Comparison of ENCODE assay signal across 20 cellular contexts in genomic region chr22:45867906-45868555, GRCh38.
DNase-seq lines count a peak whose midpoint lies in the region; ATAC-seq and TF ChIP-seq lines count a peak whose summit lies in the region.
"Had no signal": no experiment of that assay in that cellular context is flagged by ENCODE, and none has a peak within 500 bp of the region (broad histone marks: within the 10 kb centered on the region; RNA-seq: fewer than 3 reads in every experiment).

No MANE protein-coding gene starts in this region.

- H3K27me3 ChIP-seq in NT2/D1 (ENCODE audit: insufficient read depth, insufficient read length) (peaks cover 59% of the 10 kb centered on the region), hepatocyte (peaks cover 54% of the 10 kb centered on the region)

- H4K20me1 ChIP-seq in hepatocyte (ENCODE audit: insufficient read depth, poor library complexity, severe bottlenecking): no peaks in the 10 kb centered on the region

- no peaks in the 10 kb centered on the region for H3K79me2 ChIP-seq in hepatocyte

- peaks cover 11% of the 10 kb centered on the region for H3K36me3 Mint-ChIP-seq in nephron (ENCODE audit: low read depth)

- peaks cover 14% of the 10 kb centered on the region for H3K4me1 Mint-ChIP-seq in nephron

- peak overlapping the region; percentile 92 for H3K4me2 ChIP-seq in hepatocyte
- H3K4me2 ChIP-seq: BLaER1, KMS-11 had no signal

- peak; percentile 4 for DNase-seq in GM03348 (ENCODE audit: low spot score)
- no peak for DNase-seq in NT2/D1 (ENCODE audit: low read depth, low spot score)
- DNase-seq in hepatocyte (ENCODE audit: low spot score): no peak
- no peak for DNase-seq in substantia nigra (lab: John Stamatoyannopoulos, UW)
- no peak for DNase-seq in NCI-H1105 (lab: John Stamatoyannopoulos, UW)
- DNase-seq in HK-2 (ENCODE audit: unreplicated experiment): no peak
- DNase-seq: activated CD4-positive, alpha-beta T cell treated with anti-CD3 and anti-CD28 coated beads, Interleukin-2, amount 50 U/mL, for 48 hours; activated gamma-delta T cell; Caco-2; dermis blood vessel endothelial cell; NCI-H187; NCI-H748 treated with DMSO at 0.1 percent for 48 hours; stimulated activated CD4-positive, alpha-beta T cell treated with anti-CD3 and anti-CD28 coated beads, Interleukin-15, amount 100 ng/mL, for 24 hours; WERI-Rb-1 had no signal

- peaks cover 5% of the 10 kb centered on the region for H3K4me1 ChIP-seq in NT2/D1 (ENCODE audit: insufficient read depth, insufficient read length)
- peaks cover 19% of the 10 kb centered on the region for H3K4me1 ChIP-seq in hepatocyte (ENCODE audit: insufficient read depth)
- H3K4me1 ChIP-seq: Caco-2, HAP-1 had no signal

- H3K27ac ChIP-seq in hepatocyte (no peak overlapping the region), substantia nigra (ENCODE audit: low read depth, low read length, poor library complexity, severe bottlenecking) (no peak overlapping the region)
- H3K27ac ChIP-seq: BLaER1, heart left ventricle, KMS-11, WERI-Rb-1 had no signal

- WGBS in hepatocyte (ENCODE audit: low lambda C conversion rate, missing lambda C conversion rate): 54% methylated on average over 12 of the region's 20 CpGs

- H3K27me3 Mint-ChIP-seq in nephron (ENCODE audit: low read depth): peaks cover 71% of the 10 kb centered on the region

- H3K4me3 Mint-ChIP-seq in nephron: peak overlapping the region; percentile 50 to 79 (median 74)

- H3K9me2 ChIP-seq in hepatocyte (replicated peaks; ENCODE audit: insufficient read depth): no peaks in the 10 kb centered on the region

- H3K36me3 ChIP-seq in NT2/D1 (ENCODE audit: insufficient read depth, insufficient read length, low read length) (no peaks in the 10 kb centered on the region), hepatocyte (replicated peaks; ENCODE audit: insufficient read depth, low read depth) (no peaks in the 10 kb centered on the region)
- H3K36me3 ChIP-seq: BLaER1, HAP-1, heart left ventricle, WERI-Rb-1 had no signal

- TF ChIP-seq CTCF in hepatocyte (IDR thresholded peaks at IDR 0.05; ENCODE audit: poor library complexity): no peak
- TF ChIP-seq CTCF in nephron (IDR thresholded peaks at IDR 0.05; ENCODE audit: unreplicated experiment in 3 of 3): no peak

- peak overlapping the region; percentile 39 for H3K4me3 ChIP-seq in NT2/D1 (ENCODE audit: insufficient read length, low read depth)
- no peak overlapping the region for H3K4me3 ChIP-seq in hepatocyte
- H3K4me3 ChIP-seq: BLaER1, HAP-1 had no signal

- no peak overlapping the region for H3K27ac Mint-ChIP-seq in nephron

- H3K9me3 Mint-ChIP-seq in nephron: peaks cover 14% of the 10 kb centered on the region

- ATAC-seq in HG02571 (IDR thresholded peaks at IDR 0.05; ENCODE audit: unreplicated experiment): no peak

- peak overlapping the region; percentile 56 for H3K9ac ChIP-seq in NT2/D1 (ENCODE audit: insufficient read length, low read depth)
- H3K9ac ChIP-seq: BLaER1, KMS-11 had no signal

- no peak overlapping the region for H2AFZ ChIP-seq in hepatocyte

- H3K9me3 ChIP-seq in NT2/D1 (ENCODE audit: insufficient read depth, low read length): 0 out of 2 replicates have a peak, but pooled peaks cover 3% of the 10 kb centered on the region
- H3K9me3 ChIP-seq in hepatocyte (ENCODE audit: low read depth): peaks cover under 1% of the 10 kb centered on the region
